ENCODE assay signal across 2 cellular contexts in genomic region chr3:160448845-160449659, GRCh38.
TF ChIP-seq lines count a peak whose summit lies in the region.

No MANE protein-coding gene starts in this region.

TF ChIP-seq in HEK293, 187 proteins besides CTCF, POLR2A, EP300 and RAD21 (continued from another document):
- TF ChIP-seq ZNF629 (tag by site-specific recombination; IDR thresholded peaks at IDR 0.05) (0 out of 2 replicates have a peak, but pooled peaks have one; percentile 45), ZFHX2 (tag by site-specific recombination; conservative IDR thresholded peaks at IDR 0.05) (peak; percentile 22), ZNF580 (tag by site-specific recombination; IDR thresholded peaks at IDR 0.05) (peak; percentile 96), PRDM1 (tag by site-specific recombination; IDR thresholded peaks at IDR 0.05) (peak; percentile 78), ZNF121 (tag by site-specific recombination; IDR thresholded peaks at IDR 0.05) (peak; percentile 61), OSR2 (tag by site-specific recombination; IDR thresholded peaks at IDR 0.05) (no peak), GFI1B (tag by site-specific recombination; IDR thresholded peaks at IDR 0.05) (no peak)
TF ChIP-seq in HEK293: peak in this region for 42.

TF ChIP-seq in K562, 482 proteins besides CTCF, POLR2A, EP300 and RAD21 (continued from another document and continues in another):
- TF ChIP-seq HMGXB4 (CRISPR knock-in tag; IDR thresholded peaks at IDR 0.05) (no peak), RCOR1 (IDR thresholded peaks at IDR 0.05; ENCODE audit: borderline replicate concordance in 1 of 2, low read depth in 2 of 2, low read length in 2 of 2) (peak in 1 of 2 experiments; percentile 77; a peak in 2 of 4 replicates), CREM (IDR thresholded peaks at IDR 0.05; ENCODE audit: low read depth) (0 out of 2 replicates have a peak, but pooled peaks have one; percentile 3), VEZF1 (CRISPR knock-in tag; IDR thresholded peaks at IDR 0.05) (no peak), NONO (IDR thresholded peaks at IDR 0.05; ENCODE audit: low read depth in 2 of 2, low read length in 1 of 2) (0 out of 4 replicates have a peak, but pooled peaks of 1 of the 2 experiments have one; percentile 9), CEBPB (tag; IDR thresholded peaks at IDR 0.05) (peak; percentile 80), ERF (CRISPR knock-in tag; IDR thresholded peaks at IDR 0.05) (peak; percentile 50; the same call in 1 of the 2 replicates), SIRT6 (IDR thresholded peaks at IDR 0.05; ENCODE audit: low read depth, low read length) (no peak), ZBTB34 (CRISPR knock-in tag; IDR thresholded peaks at IDR 0.05) (no peak), FIP1L1 (IDR thresholded peaks at IDR 0.05; ENCODE audit: low read depth, low read length, poor library complexity, severe bottlenecking) (no peak), ZSCAN32 (CRISPR knock-in tag; IDR thresholded peaks at IDR 0.05) (no peak), ZNF347 (CRISPR knock-in tag; IDR thresholded peaks at IDR 0.05; ENCODE audit: low read depth) (no peak), HDAC1 (IDR thresholded peaks at IDR 0.05) (peak in 1 of 2 experiments; percentile 81; a peak in 2 of 4 replicates), PRPF4 (IDR thresholded peaks at IDR 0.05; ENCODE audit: insufficient read depth, low read depth, low read length, poor library complexity, severe bottlenecking) (no peak), ZNF75A (CRISPR knock-in tag; IDR thresholded peaks at IDR 0.05) (no peak), THRB (CRISPR knock-in tag; conservative IDR thresholded peaks at IDR 0.05) (peak; percentile 74; the same call in 1 of the 2 replicates), CBX3 (IDR thresholded peaks at IDR 0.05; ENCODE audit: borderline replicate concordance in 1 of 2, low read length in 2 of 2) (peak in 1 of 2 experiments; percentile 24; a peak in 1 of 3 replicates), SNAPC5 (CRISPR knock-in tag; IDR thresholded peaks at IDR 0.05) (no peak), NBN (IDR thresholded peaks at IDR 0.05; ENCODE audit: low read depth) (no peak), MCM2 (IDR thresholded peaks at IDR 0.05; ENCODE audit: low read depth) (no peak), ZNF668 (CRISPR knock-in tag; IDR thresholded peaks at IDR 0.05) (no peak), STAT5B (CRISPR knock-in tag; IDR thresholded peaks at IDR 0.05) (no peak), CHD1 (IDR thresholded peaks at IDR 0.05; ENCODE audit: low read length) (peak; percentile 93), BRD4 (IDR thresholded peaks at IDR 0.05) (no peak), NR2C2 (CRISPR knock-in tag; IDR thresholded peaks at IDR 0.05) (no peak), NR2C2 (tag; IDR thresholded peaks at IDR 0.05) (0 out of 2 replicates have a peak, but pooled peaks have one; percentile 12), ATF7 (IDR thresholded peaks at IDR 0.05) (no peak), CBFA2T3 (IDR thresholded peaks at IDR 0.05) (no peak), ELF1 (tag; IDR thresholded peaks at IDR 0.05) (peak; percentile 42; the same call in 1 of the 2 replicates), NR0B1 (IDR thresholded peaks at IDR 0.05; ENCODE audit: partially characterized antibody) (no peak), PTRF (tag; IDR thresholded peaks at IDR 0.05) (no peak), KLF6 (CRISPR knock-in tag; IDR thresholded peaks at IDR 0.05; ENCODE audit: borderline replicate concordance) (no peak), HCFC1 (IDR thresholded peaks at IDR 0.05; ENCODE audit: low read depth, low read length) (no peak), MBD2 (IDR thresholded peaks at IDR 0.05; ENCODE audit: borderline replicate concordance, low read depth) (no peak), NR1H2 (CRISPR knock-in tag; IDR thresholded peaks at IDR 0.05) (0 out of 2 replicates have a peak, but pooled peaks have one; percentile 75), ATF2 (CRISPR knock-in tag; IDR thresholded peaks at IDR 0.05) (no peak), ZNF695 (CRISPR knock-in tag; IDR thresholded peaks at IDR 0.05) (0 out of 2 replicates have a peak, but pooled peaks have one; percentile 25), NCOA6 (IDR thresholded peaks at IDR 0.05) (no peak), ZNF445 (CRISPR knock-in tag; IDR thresholded peaks at IDR 0.05; ENCODE audit: low read depth) (0 out of 2 replicates have a peak, but pooled peaks have one; percentile 28), TCFL5 (CRISPR knock-in tag; conservative IDR thresholded peaks at IDR 0.05) (no peak), NFYB (IDR thresholded peaks at IDR 0.05; ENCODE audit: extremely low read depth, insufficient read length) (no peak), PBX2 (CRISPR knock-in tag; IDR thresholded peaks at IDR 0.05; ENCODE audit: low read depth) (no peak), PBX2 (tag; conservative IDR thresholded peaks at IDR 0.05; ENCODE audit: low read depth) (no peak), FOXJ3 (CRISPR knock-in tag; IDR thresholded peaks at IDR 0.05) (no peak), CHD4 (IDR thresholded peaks at IDR 0.05; ENCODE audit: insufficient read depth, insufficient replicate concordance, low read depth, low read length, poor library complexity, severe bottlenecking) (peak; percentile 97), CHAMP1 (IDR thresholded peaks at IDR 0.05) (0 out of 2 replicates have a peak, but pooled peaks have one; percentile 26), NCOA4 (IDR thresholded peaks at IDR 0.05; ENCODE audit: partially characterized antibody) (no peak), RBM22 (IDR thresholded peaks at IDR 0.05; ENCODE audit: low read depth, low read length, poor library complexity, severe bottlenecking) (no peak), ADNP (tag; IDR thresholded peaks at IDR 0.05) (peak; percentile 80; the same call in 1 of the 2 replicates), ZBTB1 (CRISPR knock-in tag; IDR thresholded peaks at IDR 0.05; ENCODE audit: borderline replicate concordance, low read depth) (no peak), TCF15 (CRISPR knock-in tag; IDR thresholded peaks at IDR 0.05) (no peak), RB1 (IDR thresholded peaks at IDR 0.05; ENCODE audit: low read depth) (no peak), GTF2F1 (IDR thresholded peaks at IDR 0.05; ENCODE audit: low read depth, low read length) (0 out of 2 replicates have a peak, but pooled peaks have one; percentile 2), ZNF586 (CRISPR knock-in tag; conservative IDR thresholded peaks at IDR 0.05) (no peak), MAFG (tag; conservative IDR thresholded peaks at IDR 0.05) (no peak), MED1 (CRISPR knock-in tag; IDR thresholded peaks at IDR 0.05; ENCODE audit: borderline replicate concordance) (no peak), NCOR1 (IDR thresholded peaks at IDR 0.05) (peak; percentile 12; the same call in 1 of the 2 replicates)
